18 cellular contexts compared by ENCODE assay signal in genomic region chr16:51666821-51667220, GRCh38.
DNase-seq lines count a peak whose midpoint lies in the region; ATAC-seq and TF ChIP-seq lines count a peak whose summit lies in the region.
"Had no signal": no experiment of that assay in that cellular context is flagged by ENCODE, and none has a peak within 500 bp of the region (broad histone marks: within the 10 kb centered on the region; RNA-seq: fewer than 3 reads in every experiment).

No MANE protein-coding gene starts in this region.

- H3K4me3 ChIP-seq in astrocyte of the spinal cord (ENCODE audit: low read depth, low read length), result no peak overlapping the region
- H3K4me3 ChIP-seq: GM23338, Peyer's patch had no signal

- no peaks in the 10 kb centered on the region for H3K4me1 Mint-ChIP-seq in immature natural killer cell
- no peaks in the 10 kb centered on the region for H3K4me1 Mint-ChIP-seq in stimulated activated naive CD8-positive, alpha-beta T cell treated with anti-CD3 and anti-CD28 coated beads, Interleukin-15, amount 100 ng/mL, for 72 hours

- H3K27me3 Mint-ChIP-seq in immature natural killer cell (ENCODE audit: low read depth in 3 of 3), result no peaks in the 10 kb centered on the region
- H3K27me3 Mint-ChIP-seq in stimulated activated naive CD8-positive, alpha-beta T cell treated with anti-CD3 and anti-CD28 coated beads, Interleukin-15, amount 100 ng/mL, for 72 hours, result no peaks in the 10 kb centered on the region
- H3K27me3 Mint-ChIP-seq: CD4-positive, alpha-beta T cell had no signal

- H3K9me3 Mint-ChIP-seq in immature natural killer cell, result peaks cover 2 to 31% (median 7%) of the 10 kb centered on the region in 6 donors
- peaks cover 5 to 6% of the 10 kb centered on the region in 2 donors for H3K9me3 Mint-ChIP-seq in stimulated activated naive CD8-positive, alpha-beta T cell treated with anti-CD3 and anti-CD28 coated beads, Interleukin-15, amount 100 ng/mL, for 72 hours
- H3K9me3 Mint-ChIP-seq: GM23338 had no signal

- DNase-seq in NCI-H2227 treated with DMSO at 0.1 percent for 48 hours (lab: John Stamatoyannopoulos, UW) (peak; percentile 9), NCI-H2227 (lab: John Stamatoyannopoulos, UW; ENCODE audit: unreplicated experiment) (no peak), H4 (ENCODE audit: low spot score) (peak; percentile 27), astrocyte of the spinal cord (ENCODE audit: low read depth, low spot score) (peak; percentile 74), renal cortical epithelial cell (ENCODE audit: low read depth) (peak; percentile 66), immature natural killer cell (no peak)
- no peak for DNase-seq in stimulated activated naive CD8-positive, alpha-beta T cell treated with anti-CD3 and anti-CD28 coated beads, Interleukin-15, amount 100 ng/mL, for 72 hours
- DNase-seq: 8988T; Calu3; CD4-positive, alpha-beta T cell; DMS53; NCI-H2029; NCI-H2171; Peyer's patch; SHP77 had no signal

- H3K27ac Mint-ChIP-seq in immature natural killer cell, result no peak overlapping the region
- no peak overlapping the region for H3K27ac Mint-ChIP-seq in stimulated activated naive CD8-positive, alpha-beta T cell treated with anti-CD3 and anti-CD28 coated beads, Interleukin-15, amount 100 ng/mL, for 72 hours
- H3K27ac Mint-ChIP-seq: CD4-positive, alpha-beta T cell; GM23338 had no signal

- no peaks in the 10 kb centered on the region for H3K36me3 Mint-ChIP-seq in immature natural killer cell

- H3K4me3 Mint-ChIP-seq in immature natural killer cell, result no peak overlapping the region
- H3K4me3 Mint-ChIP-seq in stimulated activated naive CD8-positive, alpha-beta T cell treated with anti-CD3 and anti-CD28 coated beads, Interleukin-15, amount 100 ng/mL, for 72 hours, result no peak overlapping the region
- H3K4me3 Mint-ChIP-seq: CD4-positive, alpha-beta T cell; GM23338 had no signal

- in situ Hi-C loops in astrocyte of the spinal cord (cut with HindIII; ENCODE audit: low sequenced_read_pairs), result no loop called here

- no peak for TF ChIP-seq CTCF in astrocyte of the spinal cord (IDR thresholded peaks at IDR 0.05; ENCODE audit: low read depth, low read length)

- no peak for ATAC-seq in stimulated activated naive CD8-positive, alpha-beta T cell treated with anti-CD3 and anti-CD28 coated beads, Interleukin-15, amount 100 ng/mL, for 72 hours
- no peak for ATAC-seq in GM21529 (IDR thresholded peaks at IDR 0.05; ENCODE audit: unreplicated experiment)
- ATAC-seq: GM23338, SK-N-SH treated with all-trans-retinoic acid at 6 μM for 48 hours had no signal

Comparison
In these comparisons a context has a peak if more than half of its experiments do, and no peak if none do; other contexts are left out.
1. DNase-seq: peak in NCI-H2227 treated with DMSO at 0.1 percent for 48 hours (single experiment), H4 (single experiment), astrocyte of the spinal cord (single experiment) and renal cortical epithelial cell (single experiment); none in NCI-H2227 (single experiment), immature natural killer cell (0 of 3) and stimulated activated naive CD8-positive, alpha-beta T cell treated with anti-CD3 and anti-CD28 coated beads, Interleukin-15, amount 100 ng/mL, for 72 hours (0 of 2).